Comparison of ENCODE assay signal across 2 cellular contexts in genomic region chr17:59890720-59891119, GRCh38.
TF ChIP-seq lines count a peak whose summit lies in the region.

No MANE protein-coding gene starts in this region.

TF ChIP-seq in SK-N-SH, 30 proteins besides CTCF, POLR2A, EP300 and RAD21 (continued from another document):
- 0 out of 2 replicates have a peak, but pooled peaks have one; percentile 6 for TF ChIP-seq PBX3 (IDR thresholded peaks at IDR 0.05)

TF ChIP-seq in SK-N-SH treated with all-trans-retinoic acid at 6 μM for 48 hours, 23 proteins besides CTCF, POLR2A, EP300 and RAD21 (continued from another document):
- TF ChIP-seq PPARA (CRISPR knock-in tag; IDR thresholded peaks at IDR 0.05; ENCODE audit: borderline replicate concordance) (no peak), CREB5 (CRISPR knock-in tag; IDR thresholded peaks at IDR 0.05; ENCODE audit: low read depth) (no peak), RARB (CRISPR knock-in tag; IDR thresholded peaks at IDR 0.05) (no peak), SNAI2 (CRISPR knock-in tag; IDR thresholded peaks at IDR 0.05) (no peak), PATZ1 (CRISPR knock-in tag; IDR thresholded peaks at IDR 0.05; ENCODE audit: borderline replicate concordance) (no peak), ARNTL (CRISPR knock-in tag; IDR thresholded peaks at IDR 0.05; ENCODE audit: borderline replicate concordance, low read depth) (no peak), BACH2 (CRISPR knock-in tag; IDR thresholded peaks at IDR 0.05; ENCODE audit: borderline replicate concordance) (no peak), OSR1 (CRISPR knock-in tag; IDR thresholded peaks at IDR 0.05) (no peak), ZNF8 (CRISPR knock-in tag; IDR thresholded peaks at IDR 0.05) (no peak), TOX (CRISPR knock-in tag; IDR thresholded peaks at IDR 0.05; ENCODE audit: borderline replicate concordance) (no peak), CSDC2 (CRISPR knock-in tag; IDR thresholded peaks at IDR 0.05) (no peak), ZNF70 (CRISPR knock-in tag; IDR thresholded peaks at IDR 0.05) (no peak), ESRRG (CRISPR knock-in tag; IDR thresholded peaks at IDR 0.05) (no peak), TSHZ2 (CRISPR knock-in tag; IDR thresholded peaks at IDR 0.05) (no peak), GLIS3 (CRISPR knock-in tag; IDR thresholded peaks at IDR 0.05) (no peak)
TF ChIP-seq in SK-N-SH treated with all-trans-retinoic acid at 6 μM for 48 hours: peak in this region for 0.
